Comparison of ENCODE assay signal across 8 cellular contexts in genomic region chr11:62671604-62672528, GRCh38. TPM values are rescaled to one million over a fixed set of nuclear protein-coding genes. Genes with fewer than 3 reads are reported as not detected.
A peak's percentile ranks its signal among the peaks of the same experiment; 100 is the strongest.
DNase-seq lines count a peak whose midpoint lies in the region; ATAC-seq and TF ChIP-seq lines count a peak whose summit lies in the region.

Gene LBHD1, minus strand, starts transcription at chr11:62672267. Its CDS starts 2,236 bp downstream, at chr11:62670031.
Gene UQCC3, plus strand, starts transcription at chr11:62671673. Its CDS starts 73 bp downstream, at chr11:62671746.

- ATAC-seq in GM18870 (IDR thresholded peaks at IDR 0.05; ENCODE audit: unreplicated experiment) (peak; percentile 46), HG03342 (IDR thresholded peaks at IDR 0.05; ENCODE audit: unreplicated experiment) (peak; percentile 52), left lung (peak; percentile 88)

- in situ Hi-C loops in ACHN (cut with HindIII; ENCODE audit: low pct_ligation_motif_present, low pct_unique_long_range_greater_than_20kb, low sequenced_read_pairs): loop anchor here (5.0 kb wide), 1 partner anchor 40 kb away; no protein-coding TSS in a partner anchor

- DNase-seq in ACHN: peak; percentile 78
- DNase-seq in NCI-H524 (lab: John Stamatoyannopoulos, UW): peak; percentile 64 to 85
- peak; percentile 92 for DNase-seq in activated CD4-positive, alpha-beta T cell treated with anti-CD3 and anti-CD28 coated beads for 48 hours
- DNase-seq in colonic mucosa: peak; percentile 88
- peak; percentile 81 to 89 for DNase-seq in left lung
- peak; percentile 78 for DNase-seq in stimulated activated CD4-positive, alpha-beta T cell treated with anti-CD3 and anti-CD28 coated beads, Interleukin-4, amount 100 ng/mL, for 1 hour

- H3K36me3 ChIP-seq in colonic mucosa (no peaks in the 10 kb centered on the region), left lung (peaks cover 0 to 45% of the 10 kb centered on the region in 2 donors)

- H3K9me3 ChIP-seq in colonic mucosa (no peaks in the 10 kb centered on the region), left lung (no peaks in the 10 kb centered on the region)

- peak within 1 kb of the TSS; percentile 96 to 99 for H3K9ac ChIP-seq in colonic mucosa (ENCODE audit: low read depth in 2 of 2, low read length in 2 of 2)

- H3K4me3 ChIP-seq in colonic mucosa (peak within 1 kb of the TSS; percentile 57), left lung (peak within 1 kb of the TSS; percentile 63 to 70)

- H3K27ac ChIP-seq in colonic mucosa (peak within 1 kb of the TSS; percentile 81), left lung (peak within 1 kb of the TSS; percentile 90 to 91)

- H3K27me3 ChIP-seq in colonic mucosa (no peaks in the 10 kb centered on the region), left lung (no peaks in the 10 kb centered on the region)

- TF ChIP-seq CTCF in colonic mucosa (IDR thresholded peaks at IDR 0.05) (no peak), left lung (IDR thresholded peaks at IDR 0.05) (no peak)

- intact Hi-C loops in colonic mucosa (cut with DNase I): no loop called here
- intact Hi-C loops in left lung (cut with DNase I): no loop called here

- H3K4me1 ChIP-seq in colonic mucosa (peaks cover 20% of the 10 kb centered on the region), left lung (peaks cover 20 to 62% of the 10 kb centered on the region in 2 donors)

RNA-seq across cellular contexts. Expression of gene LBHD1, which starts in this region (rescaled TPM):
- total RNA-seq in colonic mucosa (10 to 100 TPM in 1 of 2 donors, 1 to 10 TPM in 1; 7.1 to 12.3 TPM), left lung (1 to 10 TPM; 6.0 to 8.2 TPM)

RNA-seq across cellular contexts. Expression of gene UQCC3, which starts in this region (rescaled TPM):
- total RNA-seq in colonic mucosa (10 to 100 TPM; 13.9 to 23.2 TPM), left lung (1 to 10 TPM; 6.6 to 6.7 TPM)

Comparison
In these comparisons a context has a peak if more than half of its experiments do, and no peak if none do; other contexts are left out.
1. Peak in every context shown above with its lines: DNase-seq, ATAC-seq, H3K4me3 ChIP-seq and H3K27ac ChIP-seq.